13 cellular contexts compared by ENCODE assay signal in the genomic region with DNA sequence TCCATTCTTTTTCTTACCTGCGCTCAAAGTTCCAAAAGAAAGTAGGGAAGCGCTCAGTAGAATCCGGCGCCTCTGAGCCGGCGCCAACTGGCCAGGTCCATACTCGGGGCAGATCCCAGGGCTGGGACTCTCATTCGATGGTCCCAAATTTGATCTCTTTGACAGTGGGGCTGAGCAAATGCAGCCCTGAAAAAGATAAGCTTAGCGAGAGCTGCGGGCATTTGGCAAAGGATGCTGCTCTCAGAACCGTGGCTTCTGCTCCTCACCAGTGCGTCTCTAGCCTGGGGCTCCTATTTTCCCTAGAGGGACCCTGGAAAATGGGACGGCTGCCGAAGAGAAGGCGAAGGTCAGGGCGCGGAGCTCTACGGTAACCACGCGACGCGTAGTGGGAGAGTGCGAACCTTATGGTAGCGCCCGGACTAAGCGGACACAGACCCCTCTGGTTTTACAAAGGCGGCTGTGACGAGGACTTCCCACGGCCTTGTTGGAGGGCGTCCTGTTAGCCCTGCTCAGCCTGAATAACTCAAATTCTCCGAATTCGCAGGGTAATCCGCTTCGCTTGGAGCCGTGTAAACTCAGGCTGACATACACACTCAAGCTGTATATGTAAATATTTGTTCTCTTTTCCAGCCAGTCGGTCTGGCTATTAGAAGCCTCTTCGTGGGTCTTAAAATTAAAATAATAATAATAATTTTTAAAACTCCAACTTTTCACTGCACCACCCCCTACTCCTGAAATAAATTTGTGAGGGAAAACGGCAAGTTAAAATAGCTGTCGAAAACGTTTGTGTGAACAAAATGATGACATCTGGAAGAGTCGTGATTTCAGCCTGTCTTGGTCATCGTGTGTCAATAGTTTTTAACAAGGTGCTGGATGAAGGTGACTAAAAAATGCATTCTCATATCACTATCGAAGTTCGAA.
A peak's percentile ranks its signal among the peaks of the same experiment; 100 is the strongest.
DNase-seq lines count a peak whose midpoint lies in the region; ATAC-seq and TF ChIP-seq lines count a peak whose summit lies in the region.
"Had no signal": no experiment of that assay in that cellular context is flagged by ENCODE, and none has a peak within 500 bp of the region (broad histone marks: within the 10 kb centered on the region; RNA-seq: fewer than 3 reads in every experiment).

No MANE protein-coding gene starts in this region.

- no peak overlapping the region for H2AFZ ChIP-seq in parathyroid adenoma

- DNase-seq in COLO668 (lab: John Stamatoyannopoulos, UW; ENCODE audit: unreplicated experiment) (peak; percentile 51), SK-N-MC (ENCODE audit: low read depth, low spot score) (no peak), fibroblast of pulmonary artery (ENCODE audit: low read depth) (peak; percentile 56), cerebellar cortex (ENCODE audit: low spot score) (no peak), GM13977 (ENCODE audit: low spot score) (no peak)
- DNase-seq: effector memory CD4-positive, alpha-beta T cell; GF-D8; NCI-H526 treated with DMSO at 0.1 percent for 48 hours; stimulated activated naive CD4-positive, alpha-beta T cell treated with Interleukin-2 at 50 U/mL for 16 hours had no signal

- no peaks in the 10 kb centered on the region for H3K4me1 ChIP-seq in parathyroid adenoma

- in situ Hi-C loops in GM13977 (cut with MboI; ENCODE audit: low pct_unique_long_range_greater_than_20kb, low sequenced_read_pairs, unreplicated experiment) = no loop called here

- H3K27me3 ChIP-seq in parathyroid adenoma (ENCODE audit: control insufficient read depth, insufficient read depth, low read length) = peaks cover 21% of the 10 kb centered on the region

- H3K36me3 ChIP-seq in SK-N-MC (ENCODE audit: insufficient read depth, low read length) (no peaks in the 10 kb centered on the region), parathyroid adenoma (ENCODE audit: control insufficient read depth, insufficient read depth, low read length) (no peaks in the 10 kb centered on the region)
- H3K36me3 ChIP-seq: neutrophil had no signal

- no peak for ATAC-seq in GM18861 (IDR thresholded peaks at IDR 0.05; ENCODE audit: unreplicated experiment)
- ATAC-seq in HG03039 (IDR thresholded peaks at IDR 0.05; ENCODE audit: unreplicated experiment) = no peak

- H3K9me3 ChIP-seq in SK-N-MC (ENCODE audit: low read depth, low read length) (no peaks in the 10 kb centered on the region), parathyroid adenoma (ENCODE audit: control insufficient read depth, low read length) (no peaks in the 10 kb centered on the region)
- H3K9me3 ChIP-seq: neutrophil had no signal

- TF ChIP-seq CTCF in fibroblast of pulmonary artery (IDR thresholded peaks at IDR 0.05; ENCODE audit: low read length, missing control alignments) = no peak
- no peak for TF ChIP-seq CTCF in parathyroid adenoma (IDR thresholded peaks at IDR 0.05)
- no peak for TF ChIP-seq CTCF in GM13977 (IDR thresholded peaks at IDR 0.05; ENCODE audit: extremely low read depth, insufficient read depth, missing control alignments)

- peak overlapping the region; percentile 24 for H3K4me2 ChIP-seq in parathyroid adenoma (ENCODE audit: low read length)

- H3K9ac ChIP-seq in SK-N-MC (ENCODE audit: insufficient read length) = no peak overlapping the region
- no peak overlapping the region for H3K9ac ChIP-seq in parathyroid adenoma

- H3K4me3 ChIP-seq in SK-N-MC (peak overlapping the region; percentile 82; the same call in 1 of the 2 replicates), fibroblast of pulmonary artery (replicated peaks; ENCODE audit: low read depth, low read length) (peak overlapping the region; percentile 91), parathyroid adenoma (ENCODE audit: low read depth, low read length) (no peak overlapping the region)

- no peak overlapping the region for H3K27ac ChIP-seq in SK-N-MC
- no peak overlapping the region for H3K27ac ChIP-seq in parathyroid adenoma
- H3K27ac ChIP-seq: neutrophil had no signal

- H3K79me2 ChIP-seq in parathyroid adenoma = no peaks in the 10 kb centered on the region

Comparison
In these comparisons a context has a peak if more than half of its experiments do, and no peak if none do; other contexts are left out.
1. DNase-seq: peak in COLO668 (single experiment) and fibroblast of pulmonary artery (single experiment); none in SK-N-MC (single experiment), cerebellar cortex (single experiment) and GM13977 (single experiment).